8 cellular contexts compared by ENCODE assay signal in genomic region chr1:161962094-161962887, GRCh38.
A peak's percentile ranks its signal among the peaks of the same experiment; 100 is the strongest.
DNase-seq lines count a peak whose midpoint lies in the region; ATAC-seq lines count a peak whose summit lies in the region.

No MANE protein-coding gene starts in this region.

- peaks cover 0 to 23% (median 20%) of the 10 kb centered on the region in 4 donors for H3K4me1 Mint-ChIP-seq in CD4-positive, CD25-positive, alpha-beta regulatory T cell
- H3K4me1 Mint-ChIP-seq in activated naive CD8-positive, alpha-beta T cell treated with anti-CD3 and anti-CD28 coated beads, Interleukin-2, amount 10 ng/mL, durations not matched to agents 7 days and 5 days, result peaks cover 17% of the 10 kb centered on the region

- H3K27me3 ChIP-seq in CD4-positive, CD25-positive, alpha-beta regulatory T cell (ENCODE audit: control insufficient read depth, insufficient read depth, low read length), result no peaks in the 10 kb centered on the region
- no peaks in the 10 kb centered on the region for H3K27me3 ChIP-seq in subcutaneous abdominal adipose tissue (ENCODE audit: control insufficient read depth in 5 of 5, insufficient read depth in 4 of 5, low read length in 5 of 5)

- peak overlapping the region; percentile 74 for H3K4me3 ChIP-seq in CD4-positive, CD25-positive, alpha-beta regulatory T cell (ENCODE audit: low read depth, low read length)
- peak overlapping the region in 4 of 5 donors; percentile 27 to 52 (median 40) for H3K4me3 ChIP-seq in subcutaneous abdominal adipose tissue (ENCODE audit: low read depth in 1 of 5, low read length in 5 of 5)

- H3K27ac Mint-ChIP-seq in CD4-positive, CD25-positive, alpha-beta regulatory T cell, result peak overlapping the region; percentile 39 to 88 (median 76)
- H3K27ac Mint-ChIP-seq in activated naive CD8-positive, alpha-beta T cell treated with anti-CD3 and anti-CD28 coated beads, Interleukin-2, amount 10 ng/mL, durations not matched to agents 7 days and 5 days, result peak overlapping the region; percentile 93

- H3K36me3 ChIP-seq in CD4-positive, CD25-positive, alpha-beta regulatory T cell (ENCODE audit: control insufficient read depth, insufficient read depth, low read length), result peaks cover 35% of the 10 kb centered on the region
- H3K36me3 ChIP-seq in subcutaneous abdominal adipose tissue (ENCODE audit: control insufficient read depth in 5 of 5, insufficient read depth in 5 of 5, low read length in 5 of 5), result peaks cover 6 to 26% (median 18%) of the 10 kb centered on the region in 5 donors

- H3K27me3 Mint-ChIP-seq in CD4-positive, CD25-positive, alpha-beta regulatory T cell, result no peaks in the 10 kb centered on the region
- H3K27me3 Mint-ChIP-seq in activated naive CD8-positive, alpha-beta T cell treated with anti-CD3 and anti-CD28 coated beads, Interleukin-2, amount 10 ng/mL, durations not matched to agents 7 days and 5 days, result no peaks in the 10 kb centered on the region

- DNase-seq in CD4-positive, CD25-positive, alpha-beta regulatory T cell, result peak in 1 of 3 donors; percentile 51
- DNase-seq in HPDE6-E6E7 (ENCODE audit: extremely low spot score) (peak; percentile 28), kidney tubule cell (ENCODE audit: low spot score) (peak; percentile 83), NCI-H69 (lab: John Stamatoyannopoulos, UW) (no peak), CD1c-positive myeloid dendritic cell (ENCODE audit: extremely low spot score) (no peak)
- DNase-seq in activated naive CD8-positive, alpha-beta T cell treated with anti-CD3 and anti-CD28 coated beads, Interleukin-2, amount 10 ng/mL, durations not matched to agents 7 days and 5 days, result no peak

- H3K9ac ChIP-seq in subcutaneous abdominal adipose tissue (ENCODE audit: low read length in 5 of 5), result no peak overlapping the region

- no peaks in the 10 kb centered on the region for H3K9me3 Mint-ChIP-seq in CD4-positive, CD25-positive, alpha-beta regulatory T cell
- H3K9me3 Mint-ChIP-seq in activated naive CD8-positive, alpha-beta T cell treated with anti-CD3 and anti-CD28 coated beads, Interleukin-2, amount 10 ng/mL, durations not matched to agents 7 days and 5 days, result no peaks in the 10 kb centered on the region

- peaks cover 49% of the 10 kb centered on the region for H3K36me3 Mint-ChIP-seq in CD4-positive, CD25-positive, alpha-beta regulatory T cell
- peaks cover 23% of the 10 kb centered on the region for H3K36me3 Mint-ChIP-seq in activated naive CD8-positive, alpha-beta T cell treated with anti-CD3 and anti-CD28 coated beads, Interleukin-2, amount 10 ng/mL, durations not matched to agents 7 days and 5 days

- H3K4me1 ChIP-seq in CD4-positive, CD25-positive, alpha-beta regulatory T cell (ENCODE audit: control insufficient read depth, insufficient read depth, low read length, poor library complexity, severe bottlenecking), result no peaks in the 10 kb centered on the region
- H3K4me1 ChIP-seq in subcutaneous abdominal adipose tissue (ENCODE audit: control insufficient read depth in 5 of 5, insufficient read depth in 5 of 5, low read length in 5 of 5), result peaks cover 0 to 9% (median 7%) of the 10 kb centered on the region in 5 donors

- ATAC-seq in CD4-positive, CD25-positive, alpha-beta regulatory T cell (ENCODE audit: low read depth in 2 of 2), result peak in 1 of 2 donors; percentile 48
- peak; percentile 88 for ATAC-seq in GM21367 (IDR thresholded peaks at IDR 0.05; ENCODE audit: unreplicated experiment)
- ATAC-seq in activated naive CD8-positive, alpha-beta T cell treated with anti-CD3 and anti-CD28 coated beads, Interleukin-2, amount 10 ng/mL, durations not matched to agents 7 days and 5 days (ENCODE audit: low read depth), result peak; percentile 93

- POLR2A ChIA-PET in activated naive CD8-positive, alpha-beta T cell treated with anti-CD3 and anti-CD28 coated beads, Interleukin-2, amount 10 ng/mL, durations not matched to agents 7 days and 5 days (lab: Charles Lee), result no interaction called here

- no peak overlapping the region for H3K27ac ChIP-seq in CD4-positive, CD25-positive, alpha-beta regulatory T cell (ENCODE audit: insufficient read depth, low read length, poor library complexity, severe bottlenecking)
- peak overlapping the region; percentile 34 for H3K27ac ChIP-seq in subcutaneous abdominal adipose tissue (ENCODE audit: low read depth, low read length)

- H3K9me3 ChIP-seq in CD4-positive, CD25-positive, alpha-beta regulatory T cell (ENCODE audit: control insufficient read depth in 2 of 2, low read length in 2 of 2), result no peaks in the 10 kb centered on the region
- H3K9me3 ChIP-seq in subcutaneous abdominal adipose tissue (ENCODE audit: control insufficient read depth in 5 of 5, low read length in 5 of 5), result no peaks in the 10 kb centered on the region

- H3K4me3 Mint-ChIP-seq in CD4-positive, CD25-positive, alpha-beta regulatory T cell, result peak overlapping the region in 3 of 4 donors; percentile 86 to 91 (median 89)
- H3K4me3 Mint-ChIP-seq in activated naive CD8-positive, alpha-beta T cell treated with anti-CD3 and anti-CD28 coated beads, Interleukin-2, amount 10 ng/mL, durations not matched to agents 7 days and 5 days, result peak overlapping the region; percentile 81

Comparison
In these comparisons a context has a peak if more than half of its experiments do, and no peak if none do; other contexts are left out.
1. DNase-seq: peak in HPDE6-E6E7 (single experiment) and kidney tubule cell (single experiment); none in activated naive CD8-positive, alpha-beta T cell treated with anti-CD3 and anti-CD28 coated beads, Interleukin-2, amount 10 ng/mL, durations not matched to agents 7 days and 5 days (single experiment), NCI-H69 (single experiment) and CD1c-positive myeloid dendritic cell (single experiment).